15 cellular contexts compared by ENCODE assay signal in the genomic region with DNA sequence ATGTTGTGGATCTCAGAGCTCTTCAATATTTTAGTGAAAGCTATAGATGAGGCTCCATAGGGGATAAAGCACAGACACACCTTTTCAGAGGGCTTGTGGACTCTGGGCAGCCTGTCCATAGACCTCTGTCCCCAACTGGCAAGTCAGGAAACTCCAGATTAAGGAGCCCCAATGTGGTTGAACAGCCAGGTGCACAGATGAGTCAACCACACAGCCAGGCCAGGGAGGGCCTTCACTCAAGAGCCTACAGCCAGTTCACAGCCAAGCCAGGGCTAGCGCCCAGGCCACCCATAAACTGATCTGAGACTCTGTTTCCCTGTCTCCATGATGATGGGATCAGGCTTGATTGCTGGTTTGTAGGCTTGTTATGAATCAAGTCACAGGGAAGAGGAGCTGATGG. TPM values are rescaled to one million over a fixed set of nuclear protein-coding genes. Genes with fewer than 3 reads are reported as not detected.
DNase-seq lines count a peak whose midpoint lies in the region; ATAC-seq and TF ChIP-seq lines count a peak whose summit lies in the region.
"Had no signal": no experiment of that assay in that cellular context is flagged by ENCODE, and none has a peak within 500 bp of the region (broad histone marks: within the 10 kb centered on the region; RNA-seq: fewer than 3 reads in every experiment).

No MANE protein-coding gene starts in this region.

- DNase-seq in M059J (ENCODE audit: low read depth): peak; percentile 48
- no peak for DNase-seq in coronary artery (ENCODE audit: low spot score)
- peak in 1 of 2 donors; percentile 30 for DNase-seq in thyroid gland
- DNase-seq in pons (ENCODE audit: low spot score): no peak
- DNase-seq in caudate nucleus (lab: John Stamatoyannopoulos, UW): no peak
- DNase-seq: activated CD4-positive, alpha-beta T cell treated with anti-CD3 and anti-CD28 coated beads for 1 hour; CD4-positive, alpha-beta memory T cell; effector CD8-positive, alpha-beta T cell; NCI-H1694; NCI-H774 had no signal

- H3K4me3 ChIP-seq in coronary artery: peak overlapping the region; percentile 68
- peak overlapping the region in 1 of 2 donors; percentile 81 for H3K4me3 ChIP-seq in mucosa of rectum (ENCODE audit: low read length in 2 of 2)
- no peak overlapping the region for H3K4me3 ChIP-seq in thyroid gland (replicated peaks in 1 of 3)

- peak overlapping the region; percentile 89 to 91 for H3K9ac ChIP-seq in mucosa of rectum (ENCODE audit: low read depth in 1 of 2, low read length in 2 of 2)

- no peak for TF ChIP-seq POLR2A in thyroid gland (IDR thresholded peaks at IDR 0.05)

- H3K27me3 ChIP-seq in mucosa of rectum (ENCODE audit: control insufficient read depth in 2 of 2, insufficient read depth in 2 of 2, low read length in 2 of 2) (no peaks in the 10 kb centered on the region), thyroid gland (no peaks in the 10 kb centered on the region)

- H3K4me1 ChIP-seq in mucosa of rectum (ENCODE audit: control insufficient read depth in 2 of 2, insufficient read depth in 2 of 2, low read length in 2 of 2) (peaks cover 19 to 28% of the 10 kb centered on the region in 2 donors), thyroid gland (peaks cover 22 to 43% of the 10 kb centered on the region in 2 donors)
- H3K4me1 ChIP-seq: ascending aorta had no signal

- ATAC-seq in GM18498 (IDR thresholded peaks at IDR 0.05; ENCODE audit: unreplicated experiment) (no peak), HG03196 (IDR thresholded peaks at IDR 0.05; ENCODE audit: unreplicated experiment) (no peak)

- H3K27ac ChIP-seq in coronary artery (peak overlapping the region in 1 of 2 donors; percentile 81), mucosa of rectum (ENCODE audit: low read depth in 2 of 2, low read length in 2 of 2) (peak overlapping the region; percentile 85 to 86), thyroid gland (peak overlapping the region in 2 of 3 donors; percentile 88 to 93), caudate nucleus (ENCODE audit: low read depth, low read length) (no peak overlapping the region)

- peaks cover 0 to 2% of the 10 kb centered on the region in 2 donors for H3K36me3 ChIP-seq in mucosa of rectum (ENCODE audit: control insufficient read depth in 2 of 2, insufficient read depth in 2 of 2, low read length in 2 of 2)
- H3K36me3 ChIP-seq in thyroid gland: no peaks in the 10 kb centered on the region
- H3K36me3 ChIP-seq: ascending aorta had no signal

- TF ChIP-seq CTCF in coronary artery (IDR thresholded peaks at IDR 0.05): no peak
- no peak for TF ChIP-seq CTCF in thyroid gland (IDR thresholded peaks at IDR 0.05)

- intact Hi-C loops in thyroid gland (cut with DNase I): loop anchor here (10.0 kb wide), 1 partner anchor 99 kb away; no protein-coding TSS in a partner anchor

- H3K9me3 ChIP-seq in mucosa of rectum (ENCODE audit: control insufficient read depth in 2 of 2, low read length in 2 of 2): no peaks in the 10 kb centered on the region
- H3K9me3 ChIP-seq in thyroid gland: no peaks in the 10 kb centered on the region
- H3K9me3 ChIP-seq: ascending aorta had no signal

- WGBS in thyroid gland, 2 donors: 100% methylated on average over 1 of the region's 1 CpG; no CpG with 5 or more reads in 1 of the 2 donors

RNA-seq across cellular contexts. Expression of gene BDKRB2, which starts 1.0 kb away (rescaled TPM):
- total RNA-seq in M059J (2014; rRNA removed; shearing (Covaris generic)): 2.6 and 3.8 TPM in 2 replicates
- 1 to 10 TPM; 3.2 to 9.9 (median 5.3) TPM for total RNA-seq in thyroid gland
- total RNA-seq: CD4-positive, alpha-beta memory T cell had no signal

RNA-seq across cellular contexts. Expression of gene BDKRB1, which starts 52.4 kb away (rescaled TPM):
- 0.10 and 1.7 TPM in 2 replicates for total RNA-seq in M059J (2014; rRNA removed; shearing (Covaris generic))
- 1 to 10 TPM in 1 of 4 donors, under 1 TPM in 2, not detected in 1; 0.78 to 1.0 (median 0.94) TPM for total RNA-seq in thyroid gland
- total RNA-seq: ascending aorta; CD4-positive, alpha-beta memory T cell; lung microvascular endothelial cell had no signal
